Comparison of ENCODE assay signal across 1 cellular context in genomic region chr10:96043157-96043894, GRCh38.
TF ChIP-seq lines count a peak whose summit lies in the region.

Gene CCNJ (plus strand): TSS chr10:96043583. CDS start chr10:96044394, 811 bp downstream.

TF ChIP-seq in WTC11, 78 proteins besides CTCF, POLR2A, EP300 and RAD21 (continued from another document):
- TF ChIP-seq ZSCAN18 (CRISPR knock-in tag; IDR thresholded peaks at IDR 0.05), result no peak
- no peak; the same call in 1 of the 2 replicates for TF ChIP-seq ELF4 (CRISPR knock-in tag; IDR thresholded peaks at IDR 0.05; ENCODE audit: low read depth)
- TF ChIP-seq MYBL2 (CRISPR knock-in tag; IDR thresholded peaks at IDR 0.05), result peak; percentile 47; the same call in 1 of the 2 replicates
- TF ChIP-seq ZNF416 (CRISPR knock-in tag; IDR thresholded peaks at IDR 0.05), result no peak
- TF ChIP-seq FOXP4 (CRISPR knock-in tag; IDR thresholded peaks at IDR 0.05), result peak; percentile 95
- TF ChIP-seq CDX4 (CRISPR knock-in tag; IDR thresholded peaks at IDR 0.05; ENCODE audit: borderline replicate concordance), result no peak
- TF ChIP-seq ATF2 (CRISPR knock-in tag; IDR thresholded peaks at IDR 0.05; ENCODE audit: borderline replicate concordance, low read depth), result no peak
- 0 out of 2 replicates have a peak, but pooled peaks have one; percentile 56 for TF ChIP-seq STAT6 (CRISPR knock-in tag; conservative IDR thresholded peaks at IDR 0.05; ENCODE audit: low read depth)
- TF ChIP-seq ZNF396 (CRISPR knock-in tag; IDR thresholded peaks at IDR 0.05; ENCODE audit: borderline replicate concordance), result no peak
- no peak for TF ChIP-seq GTF2I (CRISPR knock-in tag; conservative IDR thresholded peaks at IDR 0.05)
- TF ChIP-seq ZNF512 (CRISPR knock-in tag; IDR thresholded peaks at IDR 0.05; ENCODE audit: borderline replicate concordance), result no peak
- TF ChIP-seq ZBTB21 (CRISPR knock-in tag; IDR thresholded peaks at IDR 0.05; ENCODE audit: borderline replicate concordance), result peak; percentile 63; the same call in 1 of the 2 replicates
- no peak for TF ChIP-seq MXD4 (CRISPR knock-in tag; IDR thresholded peaks at IDR 0.05; ENCODE audit: borderline replicate concordance)
- no peak for TF ChIP-seq ATF6 (CRISPR knock-in tag; IDR thresholded peaks at IDR 0.05)
- TF ChIP-seq EMX1 (CRISPR knock-in tag; IDR thresholded peaks at IDR 0.05), result peak; percentile 57; the same call in 1 of the 2 replicates
- TF ChIP-seq TCF7 (CRISPR knock-in tag; IDR thresholded peaks at IDR 0.05; ENCODE audit: low read depth), result peak; percentile 83; the same call in 1 of the 2 replicates
- peak; percentile 92 for TF ChIP-seq NFYB (CRISPR knock-in tag; conservative IDR thresholded peaks at IDR 0.05; ENCODE audit: low read depth)
- peak; percentile 93 for TF ChIP-seq E2F5 (CRISPR knock-in tag; IDR thresholded peaks at IDR 0.05)
- no peak; the same call in 1 of the 2 replicates for TF ChIP-seq ZNF532 (CRISPR knock-in tag; IDR thresholded peaks at IDR 0.05; ENCODE audit: borderline replicate concordance)
- peak; percentile 30; the same call in 1 of the 2 replicates for TF ChIP-seq GABPB1 (CRISPR knock-in tag; IDR thresholded peaks at IDR 0.05)
- no peak for TF ChIP-seq ZMAT4 (CRISPR knock-in tag; IDR thresholded peaks at IDR 0.05)
- peak; percentile 74 for TF ChIP-seq SP1 (CRISPR knock-in tag; conservative IDR thresholded peaks at IDR 0.05)
- TF ChIP-seq CREM (CRISPR knock-in tag; IDR thresholded peaks at IDR 0.05), result peak; percentile 85; the same call in 1 of the 2 replicates
- TF ChIP-seq IRF2 (CRISPR knock-in tag; IDR thresholded peaks at IDR 0.05; ENCODE audit: borderline replicate concordance, low read depth), result no peak
- no peak for TF ChIP-seq JAZF1 (CRISPR knock-in tag; IDR thresholded peaks at IDR 0.05)
- TF ChIP-seq E2F4 (CRISPR knock-in tag; IDR thresholded peaks at IDR 0.05; ENCODE audit: borderline replicate concordance, low read depth), result peak; percentile 77
- peak; percentile 31; the same call in 1 of the 2 replicates for TF ChIP-seq ZNF423 (CRISPR knock-in tag; IDR thresholded peaks at IDR 0.05)
- TF ChIP-seq KAT7 (CRISPR knock-in tag; IDR thresholded peaks at IDR 0.05; ENCODE audit: borderline replicate concordance), result 0 out of 2 replicates have a peak, but pooled peaks have one; percentile 72
- TF ChIP-seq ETV6 (CRISPR knock-in tag; IDR thresholded peaks at IDR 0.05), result peak; percentile 84
